ENCODE assay signal across 2 cellular contexts in genomic region chr6:116431964-116432595, GRCh38.
TF ChIP-seq lines count a peak whose summit lies in the region.

No MANE protein-coding gene starts in this region.

TF ChIP-seq in HepG2, 621 proteins besides CTCF, POLR2A, EP300 and RAD21 (continued from another document):
- TF ChIP-seq, protein P1, sequence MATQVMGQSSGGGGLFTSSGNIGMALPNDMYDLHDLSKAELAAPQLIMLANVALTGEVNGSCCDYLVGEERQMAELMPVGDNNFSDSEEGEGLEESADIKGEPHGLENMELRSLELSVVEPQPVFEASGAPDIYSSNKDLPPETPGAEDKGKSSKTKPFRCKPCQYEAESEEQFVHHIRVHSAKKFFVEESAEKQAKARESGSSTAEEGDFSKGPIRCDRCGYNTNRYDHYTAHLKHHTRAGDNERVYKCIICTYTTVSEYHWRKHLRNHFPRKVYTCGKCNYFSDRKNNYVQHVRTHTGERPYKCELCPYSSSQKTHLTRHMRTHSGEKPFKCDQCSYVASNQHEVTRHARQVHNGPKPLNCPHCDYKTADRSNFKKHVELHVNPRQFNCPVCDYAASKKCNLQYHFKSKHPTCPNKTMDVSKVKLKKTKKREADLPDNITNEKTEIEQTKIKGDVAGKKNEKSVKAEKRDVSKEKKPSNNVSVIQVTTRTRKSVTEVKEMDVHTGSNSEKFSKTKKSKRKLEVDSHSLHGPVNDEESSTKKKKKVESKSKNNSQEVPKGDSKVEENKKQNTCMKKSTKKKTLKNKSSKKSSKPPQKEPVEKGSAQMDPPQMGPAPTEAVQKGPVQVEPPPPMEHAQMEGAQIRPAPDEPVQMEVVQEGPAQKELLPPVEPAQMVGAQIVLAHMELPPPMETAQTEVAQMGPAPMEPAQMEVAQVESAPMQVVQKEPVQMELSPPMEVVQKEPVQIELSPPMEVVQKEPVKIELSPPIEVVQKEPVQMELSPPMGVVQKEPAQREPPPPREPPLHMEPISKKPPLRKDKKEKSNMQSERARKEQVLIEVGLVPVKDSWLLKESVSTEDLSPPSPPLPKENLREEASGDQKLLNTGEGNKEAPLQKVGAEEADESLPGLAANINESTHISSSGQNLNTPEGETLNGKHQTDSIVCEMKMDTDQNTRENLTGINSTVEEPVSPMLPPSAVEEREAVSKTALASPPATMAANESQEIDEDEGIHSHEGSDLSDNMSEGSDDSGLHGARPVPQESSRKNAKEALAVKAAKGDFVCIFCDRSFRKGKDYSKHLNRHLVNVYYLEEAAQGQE (IDR thresholded peaks at IDR 0.05; ENCODE audit: borderline replicate concordance in 1 of 2, low read depth in 1 of 2, low read length in 2 of 2), result no peak

TF ChIP-seq in WTC11, 78 proteins besides CTCF, POLR2A, EP300 and RAD21 (continued from another document):
- TF ChIP-seq, protein P2, sequence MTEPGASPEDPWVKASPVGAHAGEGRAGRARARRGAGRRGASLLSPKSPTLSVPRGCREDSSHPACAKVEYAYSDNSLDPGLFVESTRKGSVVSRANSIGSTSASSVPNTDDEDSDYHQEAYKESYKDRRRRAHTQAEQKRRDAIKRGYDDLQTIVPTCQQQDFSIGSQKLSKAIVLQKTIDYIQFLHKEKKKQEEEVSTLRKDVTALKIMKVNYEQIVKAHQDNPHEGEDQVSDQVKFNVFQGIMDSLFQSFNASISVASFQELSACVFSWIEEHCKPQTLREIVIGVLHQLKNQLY (CRISPR knock-in tag; IDR thresholded peaks at IDR 0.05), result no peak
- TF ChIP-seq, protein P3, sequence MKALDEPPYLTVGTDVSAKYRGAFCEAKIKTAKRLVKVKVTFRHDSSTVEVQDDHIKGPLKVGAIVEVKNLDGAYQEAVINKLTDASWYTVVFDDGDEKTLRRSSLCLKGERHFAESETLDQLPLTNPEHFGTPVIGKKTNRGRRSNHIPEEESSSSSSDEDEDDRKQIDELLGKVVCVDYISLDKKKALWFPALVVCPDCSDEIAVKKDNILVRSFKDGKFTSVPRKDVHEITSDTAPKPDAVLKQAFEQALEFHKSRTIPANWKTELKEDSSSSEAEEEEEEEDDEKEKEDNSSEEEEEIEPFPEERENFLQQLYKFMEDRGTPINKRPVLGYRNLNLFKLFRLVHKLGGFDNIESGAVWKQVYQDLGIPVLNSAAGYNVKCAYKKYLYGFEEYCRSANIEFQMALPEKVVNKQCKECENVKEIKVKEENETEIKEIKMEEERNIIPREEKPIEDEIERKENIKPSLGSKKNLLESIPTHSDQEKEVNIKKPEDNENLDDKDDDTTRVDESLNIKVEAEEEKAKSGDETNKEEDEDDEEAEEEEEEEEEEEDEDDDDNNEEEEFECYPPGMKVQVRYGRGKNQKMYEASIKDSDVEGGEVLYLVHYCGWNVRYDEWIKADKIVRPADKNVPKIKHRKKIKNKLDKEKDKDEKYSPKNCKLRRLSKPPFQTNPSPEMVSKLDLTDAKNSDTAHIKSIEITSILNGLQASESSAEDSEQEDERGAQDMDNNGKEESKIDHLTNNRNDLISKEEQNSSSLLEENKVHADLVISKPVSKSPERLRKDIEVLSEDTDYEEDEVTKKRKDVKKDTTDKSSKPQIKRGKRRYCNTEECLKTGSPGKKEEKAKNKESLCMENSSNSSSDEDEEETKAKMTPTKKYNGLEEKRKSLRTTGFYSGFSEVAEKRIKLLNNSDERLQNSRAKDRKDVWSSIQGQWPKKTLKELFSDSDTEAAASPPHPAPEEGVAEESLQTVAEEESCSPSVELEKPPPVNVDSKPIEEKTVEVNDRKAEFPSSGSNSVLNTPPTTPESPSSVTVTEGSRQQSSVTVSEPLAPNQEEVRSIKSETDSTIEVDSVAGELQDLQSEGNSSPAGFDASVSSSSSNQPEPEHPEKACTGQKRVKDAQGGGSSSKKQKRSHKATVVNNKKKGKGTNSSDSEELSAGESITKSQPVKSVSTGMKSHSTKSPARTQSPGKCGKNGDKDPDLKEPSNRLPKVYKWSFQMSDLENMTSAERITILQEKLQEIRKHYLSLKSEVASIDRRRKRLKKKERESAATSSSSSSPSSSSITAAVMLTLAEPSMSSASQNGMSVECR (CRISPR knock-in tag; IDR thresholded peaks at IDR 0.05; ENCODE audit: borderline replicate concordance), result no peak
- no peak for TF ChIP-seq ZNF263 (CRISPR knock-in tag; IDR thresholded peaks at IDR 0.05; ENCODE audit: low read depth)
- TF ChIP-seq, protein P4, sequence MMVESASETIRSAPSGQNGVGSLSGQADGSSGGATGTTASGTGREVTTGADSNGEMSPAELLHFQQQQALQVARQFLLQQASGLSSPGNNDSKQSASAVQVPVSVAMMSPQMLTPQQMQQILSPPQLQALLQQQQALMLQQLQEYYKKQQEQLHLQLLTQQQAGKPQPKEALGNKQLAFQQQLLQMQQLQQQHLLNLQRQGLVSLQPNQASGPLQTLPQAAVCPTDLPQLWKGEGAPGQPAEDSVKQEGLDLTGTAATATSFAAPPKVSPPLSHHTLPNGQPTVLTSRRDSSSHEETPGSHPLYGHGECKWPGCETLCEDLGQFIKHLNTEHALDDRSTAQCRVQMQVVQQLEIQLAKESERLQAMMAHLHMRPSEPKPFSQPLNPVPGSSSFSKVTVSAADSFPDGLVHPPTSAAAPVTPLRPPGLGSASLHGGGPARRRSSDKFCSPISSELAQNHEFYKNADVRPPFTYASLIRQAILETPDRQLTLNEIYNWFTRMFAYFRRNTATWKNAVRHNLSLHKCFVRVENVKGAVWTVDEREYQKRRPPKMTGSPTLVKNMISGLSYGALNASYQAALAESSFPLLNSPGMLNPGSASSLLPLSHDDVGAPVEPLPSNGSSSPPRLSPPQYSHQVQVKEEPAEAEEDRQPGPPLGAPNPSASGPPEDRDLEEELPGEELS (CRISPR knock-in tag; IDR thresholded peaks at IDR 0.05), result no peak; the same call in 1 of the 2 replicates
- no peak for TF ChIP-seq ATF2 (CRISPR knock-in tag; IDR thresholded peaks at IDR 0.05; ENCODE audit: borderline replicate concordance, low read depth)
- TF ChIP-seq PRDM15 (CRISPR knock-in tag; IDR thresholded peaks at IDR 0.05), result no peak
- no peak for TF ChIP-seq RORB (CRISPR knock-in tag; IDR thresholded peaks at IDR 0.05)
- no peak for TF ChIP-seq GRHL2 (CRISPR knock-in tag; IDR thresholded peaks at IDR 0.05; ENCODE audit: insufficient replicate concordance, severe bottlenecking)
- TF ChIP-seq USF2 (CRISPR knock-in tag; IDR thresholded peaks at IDR 0.05), result no peak
- no peak for TF ChIP-seq NFATC4 (CRISPR knock-in tag; IDR thresholded peaks at IDR 0.05)
- no peak for TF ChIP-seq ZNF671 (CRISPR knock-in tag; IDR thresholded peaks at IDR 0.05)
